1 cellular context compared by ENCODE assay signal in the genomic region with DNA sequence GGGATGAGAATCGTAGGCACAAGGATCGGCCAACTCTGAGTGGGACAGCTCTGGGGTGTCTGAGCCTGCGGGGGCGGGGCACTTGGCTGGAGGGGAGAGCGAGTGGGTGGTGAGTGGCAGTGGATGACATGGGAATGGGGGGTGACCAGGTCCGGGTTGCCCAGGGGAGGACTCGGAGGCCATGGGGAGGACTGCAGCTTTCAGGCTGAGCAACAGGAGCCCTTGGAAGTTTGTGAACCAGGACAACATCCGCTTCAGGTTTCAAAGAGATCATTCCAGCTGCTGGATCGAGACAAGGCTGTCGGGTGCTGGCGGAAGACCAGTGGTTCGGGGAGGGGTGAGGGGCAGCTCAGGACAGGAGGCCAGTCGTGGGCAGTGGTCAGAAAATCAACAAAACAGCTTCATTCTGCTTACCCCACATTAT.
TF ChIP-seq lines count a peak whose summit lies in the region.

No MANE protein-coding gene starts in this region.

TF ChIP-seq in K562, 482 proteins besides CTCF, POLR2A, EP300 and RAD21:
- TF ChIP-seq PHF8 (IDR thresholded peaks at IDR 0.05; ENCODE audit: borderline replicate concordance, low read length) (no peak), ETV6 (IDR thresholded peaks at IDR 0.05; ENCODE audit: borderline replicate concordance in 1 of 2, low read depth in 2 of 2, low read length in 1 of 2) (no peak), ETV6 (CRISPR knock-in tag; IDR thresholded peaks at IDR 0.05; ENCODE audit: borderline replicate concordance) (no peak), EGR1 (conservative IDR thresholded peaks at IDR 0.05) (peak; percentile 66), ZNF263 (CRISPR knock-in tag; IDR thresholded peaks at IDR 0.05; ENCODE audit: borderline replicate concordance) (peak; percentile 64), NFIC (IDR thresholded peaks at IDR 0.05) (no peak)
- TF ChIP-seq, protein P1, sequence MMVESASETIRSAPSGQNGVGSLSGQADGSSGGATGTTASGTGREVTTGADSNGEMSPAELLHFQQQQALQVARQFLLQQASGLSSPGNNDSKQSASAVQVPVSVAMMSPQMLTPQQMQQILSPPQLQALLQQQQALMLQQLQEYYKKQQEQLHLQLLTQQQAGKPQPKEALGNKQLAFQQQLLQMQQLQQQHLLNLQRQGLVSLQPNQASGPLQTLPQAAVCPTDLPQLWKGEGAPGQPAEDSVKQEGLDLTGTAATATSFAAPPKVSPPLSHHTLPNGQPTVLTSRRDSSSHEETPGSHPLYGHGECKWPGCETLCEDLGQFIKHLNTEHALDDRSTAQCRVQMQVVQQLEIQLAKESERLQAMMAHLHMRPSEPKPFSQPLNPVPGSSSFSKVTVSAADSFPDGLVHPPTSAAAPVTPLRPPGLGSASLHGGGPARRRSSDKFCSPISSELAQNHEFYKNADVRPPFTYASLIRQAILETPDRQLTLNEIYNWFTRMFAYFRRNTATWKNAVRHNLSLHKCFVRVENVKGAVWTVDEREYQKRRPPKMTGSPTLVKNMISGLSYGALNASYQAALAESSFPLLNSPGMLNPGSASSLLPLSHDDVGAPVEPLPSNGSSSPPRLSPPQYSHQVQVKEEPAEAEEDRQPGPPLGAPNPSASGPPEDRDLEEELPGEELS (CRISPR knock-in tag; IDR thresholded peaks at IDR 0.05; ENCODE audit: borderline replicate concordance): no peak
- TF ChIP-seq, protein P2, sequence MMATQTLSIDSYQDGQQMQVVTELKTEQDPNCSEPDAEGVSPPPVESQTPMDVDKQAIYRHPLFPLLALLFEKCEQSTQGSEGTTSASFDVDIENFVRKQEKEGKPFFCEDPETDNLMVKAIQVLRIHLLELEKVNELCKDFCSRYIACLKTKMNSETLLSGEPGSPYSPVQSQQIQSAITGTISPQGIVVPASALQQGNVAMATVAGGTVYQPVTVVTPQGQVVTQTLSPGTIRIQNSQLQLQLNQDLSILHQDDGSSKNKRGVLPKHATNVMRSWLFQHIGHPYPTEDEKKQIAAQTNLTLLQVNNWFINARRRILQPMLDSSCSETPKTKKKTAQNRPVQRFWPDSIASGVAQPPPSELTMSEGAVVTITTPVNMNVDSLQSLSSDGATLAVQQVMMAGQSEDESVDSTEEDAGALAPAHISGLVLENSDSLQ (IDR thresholded peaks at IDR 0.05): peak; percentile 16; the same call in 1 of the 2 replicates
